In genomic region chr4:169869487-169869886, GRCh38 we compare ENCODE assay signal across 28 cellular contexts.
"Had no signal": no experiment of that assay in that cellular context is flagged by ENCODE, and none has a peak within 500 bp of the region (broad histone marks: within the 10 kb centered on the region; RNA-seq: fewer than 3 reads in every experiment).

No MANE protein-coding gene starts in this region.

- H3K27me3 Mint-ChIP-seq: dendritic cell treated with granulocyte-macrophage colony-stimulating factor and Interleukin-4, amounts not matched to agents 40 ng/mL and 50 ng/mL, for 4 days had no signal

- H3K27ac ChIP-seq: pancreas, prostate gland, right atrium auricular region, transverse colon, uterus had no signal

- H3K9me3 Mint-ChIP-seq: activated CD4-positive, alpha-beta memory T cell treated with anti-CD3 and anti-CD28 coated beads, Interleukin-2, amount 10 ng/mL, durations not matched to agents 7 days and 5 days; activated CD4-positive, alpha-beta T cell treated with anti-CD3 and anti-CD28 coated beads, Interleukin-2, amount 10 ng/mL, durations not matched to agents 7 days and 5 days; activated naive CD4-positive, alpha-beta T cell treated with anti-CD3 and anti-CD28 coated beads, Interleukin-2, amount 50 U/mL, for 24 hours; activated naive CD8-positive, alpha-beta T cell treated with anti-CD3 and anti-CD28 coated beads, Interleukin-2, amount 50 U/mL, for 24 hours; activated T-cell treated with anti-CD3 and anti-CD28 coated beads, Interleukin-2, amount 50 U/mL, for 24 hours; activated T-helper 17 cell treated with anti-CD3 and anti-CD28 coated beads, Interleukin-2, amount 50 U/mL, for 72 hours; central memory CD8-positive, alpha-beta T cell; dendritic cell treated with granulocyte-macrophage colony-stimulating factor and Interleukin-4, amounts not matched to agents 40 ng/mL and 50 ng/mL, for 4 days; endodermal cell; naive thymus-derived CD8-positive, alpha-beta T cell; neural crest cell; WTC11 had no signal

- H3K4me1 ChIP-seq: pancreas, prostate gland, right atrium auricular region, transverse colon, uterus had no signal

- H3K36me3 ChIP-seq: pancreas, prostate gland, right atrium auricular region, transverse colon, uterus had no signal

- H3K36me3 Mint-ChIP-seq: activated naive CD4-positive, alpha-beta T cell treated with anti-CD3 and anti-CD28 coated beads, Interleukin-2, amount 50 U/mL, for 24 hours; naive thymus-derived CD8-positive, alpha-beta T cell; WTC11 had no signal

- DNase-seq: activated CD4-positive, alpha-beta memory T cell treated with anti-CD3 and anti-CD28 coated beads, Interleukin-2, amount 10 ng/mL, durations not matched to agents 7 days and 5 days; activated CD4-positive, alpha-beta T cell treated with anti-CD3 and anti-CD28 coated beads for 1 hour; activated CD4-positive, alpha-beta T cell treated with anti-CD3 and anti-CD28 coated beads, Interleukin-2, amount 10 ng/mL, durations not matched to agents 7 days and 5 days; activated CD8-positive, alpha-beta memory T cell treated with anti-CD3 and anti-CD28 coated beads, Interleukin-2, amount 50 U/mL, for 48 hours; activated gamma-delta T cell treated with Interleukin-2 at 50 U/mL for 16 hours; activated naive CD8-positive, alpha-beta T cell treated with anti-CD3 and anti-CD28 coated beads, Interleukin-2, amount 50 U/mL, for 24 hours; activated T-cell treated with anti-CD3 and anti-CD28 coated beads, Interleukin-2, amount 50 U/mL, for 24 hours; amygdala; endodermal cell; left cardiac atrium; midbrain; naive thymus-derived CD8-positive, alpha-beta T cell; nucleus accumbens; pancreas; stimulated activated CD4-positive, alpha-beta T cell treated with anti-CD3 and anti-CD28 coated beads, Interleukin-2, amount 100 ng/mL, for 48 hours; stimulated activated naive CD4-positive, alpha-beta T cell treated with Interleukin-2 at 50 U/mL for 16 hours; T-helper 2 cell; transverse colon; uterus had no signal

- H3K4me1 Mint-ChIP-seq: activated CD4-positive, alpha-beta memory T cell treated with anti-CD3 and anti-CD28 coated beads, Interleukin-2, amount 10 ng/mL, durations not matched to agents 7 days and 5 days; activated CD4-positive, alpha-beta T cell treated with anti-CD3 and anti-CD28 coated beads, Interleukin-2, amount 10 ng/mL, durations not matched to agents 7 days and 5 days; activated naive CD4-positive, alpha-beta T cell treated with anti-CD3 and anti-CD28 coated beads, Interleukin-2, amount 50 U/mL, for 24 hours; activated naive CD8-positive, alpha-beta T cell treated with anti-CD3 and anti-CD28 coated beads, Interleukin-2, amount 50 U/mL, for 24 hours; activated T-helper 17 cell treated with anti-CD3 and anti-CD28 coated beads, Interleukin-2, amount 50 U/mL, for 72 hours; central memory CD8-positive, alpha-beta T cell; naive thymus-derived CD8-positive, alpha-beta T cell; neural crest cell had no signal

- H3K4me3 Mint-ChIP-seq: activated CD4-positive, alpha-beta memory T cell treated with anti-CD3 and anti-CD28 coated beads, Interleukin-2, amount 10 ng/mL, durations not matched to agents 7 days and 5 days; activated CD4-positive, alpha-beta T cell treated with anti-CD3 and anti-CD28 coated beads, Interleukin-2, amount 10 ng/mL, durations not matched to agents 7 days and 5 days; activated naive CD4-positive, alpha-beta T cell treated with anti-CD3 and anti-CD28 coated beads, Interleukin-2, amount 50 U/mL, for 24 hours; activated naive CD8-positive, alpha-beta T cell treated with anti-CD3 and anti-CD28 coated beads, Interleukin-2, amount 50 U/mL, for 24 hours; activated T-cell treated with anti-CD3 and anti-CD28 coated beads, Interleukin-2, amount 50 U/mL, for 24 hours; activated T-helper 17 cell treated with anti-CD3 and anti-CD28 coated beads, Interleukin-2, amount 50 U/mL, for 72 hours; central memory CD8-positive, alpha-beta T cell; dendritic cell treated with granulocyte-macrophage colony-stimulating factor and Interleukin-4, amounts not matched to agents 40 ng/mL and 50 ng/mL, for 4 days; endodermal cell; naive thymus-derived CD8-positive, alpha-beta T cell; neural crest cell; WTC11 had no signal

- H3K4me3 ChIP-seq: pancreas, prostate gland, right atrium auricular region, transverse colon, uterus had no signal

- ATAC-seq: activated naive CD8-positive, alpha-beta T cell treated with anti-CD3 and anti-CD28 coated beads, Interleukin-2, amount 50 U/mL, for 24 hours; activated T-helper 17 cell treated with anti-CD3 and anti-CD28 coated beads, Interleukin-2, amount 50 U/mL, for 72 hours; esophagus mucosa; left cardiac atrium; naive thymus-derived CD8-positive, alpha-beta T cell; pancreas; WTC11 had no signal

- H3K27me3 ChIP-seq: pancreas, right atrium auricular region, transverse colon, uterus had no signal

- H3K9me3 ChIP-seq: pancreas, prostate gland, right atrium auricular region, transverse colon, uterus had no signal

- H3K27ac Mint-ChIP-seq: activated CD4-positive, alpha-beta memory T cell treated with anti-CD3 and anti-CD28 coated beads, Interleukin-2, amount 10 ng/mL, durations not matched to agents 7 days and 5 days; activated CD4-positive, alpha-beta T cell treated with anti-CD3 and anti-CD28 coated beads, Interleukin-2, amount 10 ng/mL, durations not matched to agents 7 days and 5 days; activated naive CD4-positive, alpha-beta T cell treated with anti-CD3 and anti-CD28 coated beads, Interleukin-2, amount 50 U/mL, for 24 hours; activated naive CD8-positive, alpha-beta T cell treated with anti-CD3 and anti-CD28 coated beads, Interleukin-2, amount 50 U/mL, for 24 hours; activated T-cell treated with anti-CD3 and anti-CD28 coated beads, Interleukin-2, amount 50 U/mL, for 24 hours; activated T-helper 17 cell treated with anti-CD3 and anti-CD28 coated beads, Interleukin-2, amount 50 U/mL, for 72 hours; dendritic cell treated with granulocyte-macrophage colony-stimulating factor and Interleukin-4, amounts not matched to agents 40 ng/mL and 50 ng/mL, for 4 days; endodermal cell; naive thymus-derived CD8-positive, alpha-beta T cell; WTC11 had no signal
